Comparison of ENCODE assay signal across 1 cellular context in genomic region chr3:134430950-134431445, GRCh38.
TF ChIP-seq lines count a peak whose summit lies in the region.

No MANE protein-coding gene starts in this region.

TF ChIP-seq in SK-N-SH treated with all-trans-retinoic acid at 6 μM for 48 hours, 23 proteins besides CTCF, POLR2A, EP300 and RAD21 (continued from another document):
- TF ChIP-seq, protein P1, sequence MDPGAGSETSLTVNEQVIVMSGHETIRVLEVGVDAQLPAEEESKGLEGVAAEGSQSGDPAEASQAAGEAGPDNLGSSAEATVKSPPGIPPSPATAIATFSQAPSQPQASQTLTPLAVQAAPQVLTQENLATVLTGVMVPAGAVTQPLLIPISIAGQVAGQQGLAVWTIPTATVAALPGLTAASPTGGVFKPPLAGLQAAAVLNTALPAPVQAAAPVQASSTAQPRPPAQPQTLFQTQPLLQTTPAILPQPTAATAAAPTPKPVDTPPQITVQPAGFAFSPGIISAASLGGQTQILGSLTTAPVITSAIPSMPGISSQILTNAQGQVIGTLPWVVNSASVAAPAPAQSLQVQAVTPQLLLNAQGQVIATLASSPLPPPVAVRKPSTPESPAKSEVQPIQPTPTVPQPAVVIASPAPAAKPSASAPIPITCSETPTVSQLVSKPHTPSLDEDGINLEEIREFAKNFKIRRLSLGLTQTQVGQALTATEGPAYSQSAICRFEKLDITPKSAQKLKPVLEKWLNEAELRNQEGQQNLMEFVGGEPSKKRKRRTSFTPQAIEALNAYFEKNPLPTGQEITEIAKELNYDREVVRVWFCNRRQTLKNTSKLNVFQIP (CRISPR knock-in tag; IDR thresholded peaks at IDR 0.05; ENCODE audit: borderline replicate concordance, low read depth), result no peak
- no peak for TF ChIP-seq SNAI2 (CRISPR knock-in tag; IDR thresholded peaks at IDR 0.05)
- TF ChIP-seq TCF4 (CRISPR knock-in tag; IDR thresholded peaks at IDR 0.05; ENCODE audit: borderline replicate concordance), result no peak
- TF ChIP-seq, protein P2, sequence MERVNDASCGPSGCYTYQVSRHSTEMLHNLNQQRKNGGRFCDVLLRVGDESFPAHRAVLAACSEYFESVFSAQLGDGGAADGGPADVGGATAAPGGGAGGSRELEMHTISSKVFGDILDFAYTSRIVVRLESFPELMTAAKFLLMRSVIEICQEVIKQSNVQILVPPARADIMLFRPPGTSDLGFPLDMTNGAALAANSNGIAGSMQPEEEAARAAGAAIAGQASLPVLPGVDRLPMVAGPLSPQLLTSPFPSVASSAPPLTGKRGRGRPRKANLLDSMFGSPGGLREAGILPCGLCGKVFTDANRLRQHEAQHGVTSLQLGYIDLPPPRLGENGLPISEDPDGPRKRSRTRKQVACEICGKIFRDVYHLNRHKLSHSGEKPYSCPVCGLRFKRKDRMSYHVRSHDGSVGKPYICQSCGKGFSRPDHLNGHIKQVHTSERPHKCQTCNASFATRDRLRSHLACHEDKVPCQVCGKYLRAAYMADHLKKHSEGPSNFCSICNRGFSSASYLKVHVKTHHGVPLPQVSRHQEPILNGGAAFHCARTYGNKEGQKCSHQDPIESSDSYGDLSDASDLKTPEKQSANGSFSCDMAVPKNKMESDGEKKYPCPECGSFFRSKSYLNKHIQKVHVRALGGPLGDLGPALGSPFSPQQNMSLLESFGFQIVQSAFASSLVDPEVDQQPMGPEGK (CRISPR knock-in tag; IDR thresholded peaks at IDR 0.05; ENCODE audit: borderline replicate concordance), result no peak
- TF ChIP-seq ZFP30 (CRISPR knock-in tag; IDR thresholded peaks at IDR 0.05), result no peak
- no peak for TF ChIP-seq ARNTL (CRISPR knock-in tag; IDR thresholded peaks at IDR 0.05; ENCODE audit: borderline replicate concordance, low read depth)
- no peak for TF ChIP-seq ESRRG (CRISPR knock-in tag; IDR thresholded peaks at IDR 0.05)
